8 cellular contexts compared by ENCODE assay signal in the genomic region with DNA sequence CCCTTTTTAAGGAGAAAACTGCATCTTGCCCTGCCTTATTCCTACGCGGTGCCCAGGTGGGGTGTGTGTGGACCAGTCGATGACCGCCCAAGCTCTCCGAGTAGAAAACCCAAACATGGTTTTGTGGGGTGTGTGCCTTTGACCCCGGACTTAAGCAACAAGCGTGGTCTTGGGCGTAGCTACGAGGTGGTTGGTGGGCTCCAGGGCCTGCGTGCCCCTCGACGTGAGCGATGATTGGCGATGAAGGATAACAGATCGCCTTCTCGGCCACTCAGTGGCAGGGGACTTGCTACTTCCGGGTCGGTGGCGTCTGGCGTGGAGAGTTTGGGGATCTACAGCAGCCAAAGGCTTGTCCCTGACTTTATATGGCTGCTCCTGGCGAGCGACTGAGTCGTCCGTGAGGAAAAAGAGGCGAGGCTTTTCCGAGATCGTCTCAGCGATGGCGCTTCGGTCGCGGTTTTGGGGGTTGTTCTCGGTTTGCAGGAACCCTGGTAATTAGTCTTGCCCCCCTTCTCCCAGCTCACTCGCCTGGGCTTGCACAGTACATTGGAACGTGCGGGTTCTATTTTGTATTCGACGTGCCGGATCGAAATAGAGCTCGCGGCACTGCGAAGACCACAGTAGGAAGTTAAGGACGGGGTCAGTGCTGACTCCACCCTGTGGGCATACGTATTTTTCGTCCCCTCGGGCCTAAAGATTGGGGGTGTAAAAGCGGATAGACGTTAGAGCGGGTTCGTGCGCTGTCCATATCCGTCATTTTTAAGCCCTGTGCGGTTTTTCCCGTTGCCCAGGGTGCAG. TPM values are rescaled to one million over a fixed set of nuclear protein-coding genes. Genes with fewer than 3 reads are reported as not detected.
DNase-seq lines count a peak whose midpoint lies in the region; ATAC-seq and TF ChIP-seq lines count a peak whose summit lies in the region.

TSS of gene MRPL18 (plus strand) at position 319 of the 798 bp plus-strand sequence. CDS start at position 440, 121 bp downstream.

- peak within 1 kb of the TSS; percentile 99 for H3K27ac Mint-ChIP-seq in WTC11

- no peaks in the 10 kb centered on the region for H3K9me3 Mint-ChIP-seq in WTC11

- no peak for TF ChIP-seq CTCF in AG04450 (IDR thresholded peaks at IDR 0.05; ENCODE audit: low read depth, low read length)
- no peak for TF ChIP-seq CTCF in WTC11 (IDR thresholded peaks at IDR 0.05)
- TF ChIP-seq CTCF in cardiac fibroblast (IDR thresholded peaks at IDR 0.05; ENCODE audit: low read depth, low read length) = no peak

- CTCF ChIA-PET in AG04450 (lab: Charles Lee) = interaction anchor here (0.7 to 2.7 kb wide), 3 partner anchors 63 to 135 kb away, joined by 3 to 16 read pairs (median 4); no protein-coding TSS in a partner anchor
- CTCF ChIA-PET in WTC11 (lab: Charles Lee) = interaction anchor here (0.9 to 2.6 kb wide), 11 partner anchors 16 to 98 kb away, joined by 3 to 18 read pairs (median 4); partner anchors contain the start of genes ACAT2 and SOD2

- peak within 1 kb of the TSS; percentile 83 for H3K27ac ChIP-seq in AG04450 (ENCODE audit: low read depth, low read length)

- peaks cover 4% of the 10 kb centered on the region; the same call in 1 of the 2 replicates for H3K9me3 ChIP-seq in AG04450 (ENCODE audit: control insufficient read depth, insufficient read depth, low read length)

- peak within 1 kb of the TSS; percentile 99 for H3K4me3 Mint-ChIP-seq in WTC11

- H3K27me3 ChIP-seq in AG04450 (ENCODE audit: control insufficient read depth, insufficient read depth, low read length) = no peaks in the 10 kb centered on the region

- ATAC-seq in GM18909 (IDR thresholded peaks at IDR 0.05; ENCODE audit: poor library complexity, unreplicated experiment) = peak; percentile 84
- ATAC-seq in HG03175 (IDR thresholded peaks at IDR 0.05; ENCODE audit: unreplicated experiment) = peak; percentile 82
- peak; percentile 91 for ATAC-seq in WTC11

- H3K4me3 ChIP-seq in AG04450 (ENCODE audit: low read depth, low read length) (peak within 1 kb of the TSS; percentile 98), cardiac fibroblast (replicated peaks in 1 of 2; ENCODE audit: low read depth in 2 of 2, low read length in 2 of 2) (peak within 1 kb of the TSS; percentile 97 to 99)

- POLR2A ChIA-PET in AG04450 (lab: Yijun Ruan, JAX) = interaction anchor here (0.6 to 3.2 kb wide), 8 partner anchors 29 to 1773 kb away, joined by 3 to 31 read pairs (median 7); partner anchors contain the start of genes ACAT2, SOD2 and WTAP
- POLR2A ChIA-PET in WTC11 (lab: Charles Lee) = interaction anchor here (0.5 to 3.5 kb wide), 17 partner anchors 10 to 321 kb away, joined by 3 to 32 read pairs (median 3); partner anchors contain the start of genes ACAT2, PNLDC1 and WTAP

- peaks cover 45% of the 10 kb centered on the region for H3K4me1 Mint-ChIP-seq in WTC11

- DNase-seq in AG04450 (ENCODE audit: low read depth, low spot score) (peak; percentile 93), NCI-H226 (peak; percentile 99), WTC11 (ENCODE audit: low spot score) (peak; percentile 91), cardiac fibroblast (ENCODE audit: low read depth in 2 of 2) (peak; percentile 98 to 99), iPS-NIHi7 (ENCODE audit: extremely low spot score) (peak; percentile 93), smooth muscle cell of the brain vasculature (ENCODE audit: low read depth, low spot score) (peak; percentile 94)

- peaks cover 68% of the 10 kb centered on the region for H3K36me3 Mint-ChIP-seq in WTC11

- H3K27me3 Mint-ChIP-seq in WTC11 (ENCODE audit: low read depth) = no peaks in the 10 kb centered on the region

TF ChIP-seq in WTC11, 78 proteins besides CTCF, POLR2A, EP300 and RAD21:
- TF ChIP-seq NFATC4 (CRISPR knock-in tag; IDR thresholded peaks at IDR 0.05) (0 out of 2 replicates have a peak, but pooled peaks have one; percentile 43), ZNF317 (CRISPR knock-in tag; IDR thresholded peaks at IDR 0.05; ENCODE audit: borderline replicate concordance, low read depth) (no peak), SP1 (CRISPR knock-in tag; conservative IDR thresholded peaks at IDR 0.05) (0 out of 2 replicates have a peak, but pooled peaks have one; percentile 21), NFYB (CRISPR knock-in tag; conservative IDR thresholded peaks at IDR 0.05; ENCODE audit: low read depth) (peak; percentile 97), FOXK1 (CRISPR knock-in tag; IDR thresholded peaks at IDR 0.05) (peak; percentile 74), NR2C2 (CRISPR knock-in tag; IDR thresholded peaks at IDR 0.05) (0 out of 2 replicates have a peak, but pooled peaks have one; percentile 60), FOXP1 (CRISPR knock-in tag; IDR thresholded peaks at IDR 0.05; ENCODE audit: borderline replicate concordance) (no peak), SMAD3 (CRISPR knock-in tag; IDR thresholded peaks at IDR 0.05; ENCODE audit: borderline replicate concordance) (no peak), HMGXB4 (CRISPR knock-in tag; IDR thresholded peaks at IDR 0.05) (peak; percentile 43; the same call in 1 of the 2 replicates), ZNF281 (CRISPR knock-in tag; IDR thresholded peaks at IDR 0.05) (no peak), TCF7 (CRISPR knock-in tag; IDR thresholded peaks at IDR 0.05; ENCODE audit: low read depth) (no peak), ZNF423 (CRISPR knock-in tag; IDR thresholded peaks at IDR 0.05) (no peak)
- TF ChIP-seq, protein P1, sequence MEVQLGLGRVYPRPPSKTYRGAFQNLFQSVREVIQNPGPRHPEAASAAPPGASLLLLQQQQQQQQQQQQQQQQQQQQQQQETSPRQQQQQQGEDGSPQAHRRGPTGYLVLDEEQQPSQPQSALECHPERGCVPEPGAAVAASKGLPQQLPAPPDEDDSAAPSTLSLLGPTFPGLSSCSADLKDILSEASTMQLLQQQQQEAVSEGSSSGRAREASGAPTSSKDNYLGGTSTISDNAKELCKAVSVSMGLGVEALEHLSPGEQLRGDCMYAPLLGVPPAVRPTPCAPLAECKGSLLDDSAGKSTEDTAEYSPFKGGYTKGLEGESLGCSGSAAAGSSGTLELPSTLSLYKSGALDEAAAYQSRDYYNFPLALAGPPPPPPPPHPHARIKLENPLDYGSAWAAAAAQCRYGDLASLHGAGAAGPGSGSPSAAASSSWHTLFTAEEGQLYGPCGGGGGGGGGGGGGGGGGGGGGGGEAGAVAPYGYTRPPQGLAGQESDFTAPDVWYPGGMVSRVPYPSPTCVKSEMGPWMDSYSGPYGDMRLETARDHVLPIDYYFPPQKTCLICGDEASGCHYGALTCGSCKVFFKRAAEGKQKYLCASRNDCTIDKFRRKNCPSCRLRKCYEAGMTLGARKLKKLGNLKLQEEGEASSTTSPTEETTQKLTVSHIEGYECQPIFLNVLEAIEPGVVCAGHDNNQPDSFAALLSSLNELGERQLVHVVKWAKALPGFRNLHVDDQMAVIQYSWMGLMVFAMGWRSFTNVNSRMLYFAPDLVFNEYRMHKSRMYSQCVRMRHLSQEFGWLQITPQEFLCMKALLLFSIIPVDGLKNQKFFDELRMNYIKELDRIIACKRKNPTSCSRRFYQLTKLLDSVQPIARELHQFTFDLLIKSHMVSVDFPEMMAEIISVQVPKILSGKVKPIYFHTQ (CRISPR knock-in tag; IDR thresholded peaks at IDR 0.05) = peak; percentile 76; the same call in 1 of the 2 replicates

RNA-seq across cellular contexts. Expression of gene MRPL18, which starts in this region (rescaled TPM):
- polyA plus RNA-seq in AG04450 (2011; rRNA removed) = 80.4 and 96.7 TPM in 2 replicates
- 26.6 and 31.1 TPM in 2 replicates for polyA minus RNA-seq in AG04450 (2011; rRNA and poly(A)+ RNA removed)
- total RNA-seq in WTC11 (2021) = 81.8 to 95.2 TPM (median 83.0 TPM) in 3 replicates

Comparison
In these comparisons a context has a peak if more than half of its experiments do, and no peak if none do; other contexts are left out.
1. Peak in every context shown above with its lines: DNase-seq, ATAC-seq, H3K4me3 ChIP-seq and H3K27ac ChIP-seq.